ENCODE assay signal across 17 cellular contexts in the genomic region with DNA sequence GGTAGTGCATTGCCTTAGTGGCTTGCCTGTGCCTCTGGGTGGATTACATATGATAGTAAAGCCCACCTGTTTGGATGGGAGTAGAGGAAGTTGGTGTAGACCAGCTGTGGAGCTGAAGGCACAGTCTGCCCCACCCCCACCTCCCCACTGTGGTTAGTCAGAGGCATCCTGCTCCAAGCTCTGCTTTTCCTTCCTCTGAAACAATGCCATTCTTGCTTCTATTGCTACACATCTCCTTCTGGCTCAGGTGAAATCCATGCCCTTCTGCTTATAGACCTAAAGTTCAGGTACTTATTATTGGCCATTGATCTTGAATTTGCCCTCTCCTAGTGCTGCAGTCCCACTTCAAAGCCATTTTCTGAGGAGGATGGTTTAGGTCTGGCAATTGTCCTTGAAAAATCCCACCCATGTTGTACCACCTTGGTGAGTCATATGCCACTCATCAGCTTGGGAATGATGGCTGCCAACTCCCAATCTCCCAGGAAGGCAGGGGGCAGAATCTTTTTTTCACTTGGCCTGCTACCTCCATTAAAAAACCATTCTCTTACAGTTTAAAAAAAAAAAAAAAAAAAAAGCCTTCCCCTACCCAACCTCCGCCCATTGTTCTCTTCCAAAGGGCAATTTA. TPM values are rescaled to one million over a fixed set of nuclear protein-coding genes. Genes with fewer than 3 reads are reported as not detected.
DNase-seq lines count a peak whose midpoint lies in the region; ATAC-seq and TF ChIP-seq lines count a peak whose summit lies in the region.
"Had no signal": no experiment of that assay in that cellular context is flagged by ENCODE, and none has a peak within 500 bp of the region (broad histone marks: within the 10 kb centered on the region; RNA-seq: fewer than 3 reads in every experiment).

No MANE protein-coding gene starts in this region.

- H3K36me3 Mint-ChIP-seq in activated T-cell treated with anti-CD3 and anti-CD28 coated beads, Interleukin-2, amount 50 U/mL, for 24 hours (ENCODE audit: low read depth), result peaks cover 76% of the 10 kb centered on the region
- peaks cover 6 to 56% (median 20%) of the 10 kb centered on the region in 3 donors for H3K36me3 Mint-ChIP-seq in naive thymus-derived CD8-positive, alpha-beta T cell
- H3K36me3 Mint-ChIP-seq in T-cell, result peaks cover 47% of the 10 kb centered on the region

- no peaks in the 10 kb centered on the region for H3K9me3 ChIP-seq in Loucy (ENCODE audit: insufficient read depth, low read depth, low read length)
- H3K9me3 ChIP-seq: A549 had no signal

- ATAC-seq in naive thymus-derived CD8-positive, alpha-beta T cell, result no peak
- no peak for ATAC-seq in GM21825 (IDR thresholded peaks at IDR 0.05; ENCODE audit: unreplicated experiment)
- no peak for ATAC-seq in T-cell (replicated peaks in 1 of 4)
- ATAC-seq: A549 had no signal

- H3K27me3 Mint-ChIP-seq in activated T-cell treated with anti-CD3 and anti-CD28 coated beads, Interleukin-2, amount 50 U/mL, for 24 hours, result no peaks in the 10 kb centered on the region
- no peaks in the 10 kb centered on the region for H3K27me3 Mint-ChIP-seq in naive thymus-derived CD8-positive, alpha-beta T cell
- H3K27me3 Mint-ChIP-seq in T-cell, result no peaks in the 10 kb centered on the region

- peaks cover 13% of the 10 kb centered on the region for H3K4me1 Mint-ChIP-seq in activated T-cell treated with anti-CD3 and anti-CD28 coated beads, Interleukin-2, amount 50 U/mL, for 24 hours (ENCODE audit: low read depth)
- peaks cover 10 to 18% (median 16%) of the 10 kb centered on the region in 4 donors for H3K4me1 Mint-ChIP-seq in naive thymus-derived CD8-positive, alpha-beta T cell
- H3K4me1 Mint-ChIP-seq in T-cell, result peaks cover 12 to 13% (median 12%) of the 10 kb centered on the region in 3 donors
- H3K4me1 Mint-ChIP-seq: mesothelial cell of epicardium had no signal

- no peak overlapping the region for H3K4me3 ChIP-seq in Loucy (ENCODE audit: low read length, poor library complexity, severe bottlenecking)
- H3K4me3 ChIP-seq in astrocyte of the spinal cord (ENCODE audit: low read depth, low read length), result no peak overlapping the region
- H3K4me3 ChIP-seq: A549 had no signal

- H2AFZ ChIP-seq in Loucy (ENCODE audit: low read length), result no peak overlapping the region

- no peak for DNase-seq in activated T-cell treated with anti-CD3 and anti-CD28 coated beads, Interleukin-2, amount 50 U/mL, for 24 hours
- no peak for DNase-seq in activated T-cell treated with anti-CD3 and anti-CD28 coated beads, Interleukin-2, amount 50 U/mL, for 48 hours
- peak; percentile 18 for DNase-seq in astrocyte of the spinal cord (ENCODE audit: low read depth, low spot score)
- no peak for DNase-seq in naive thymus-derived CD8-positive, alpha-beta T cell
- no peak for DNase-seq in NCI-H524 (lab: John Stamatoyannopoulos, UW)
- no peak for DNase-seq in T-cell
- DNase-seq: DMS 273 treated with DMSO at 0.1 percent for 48 hours, NCI-H146, NCI-H510A treated with DMSO at 0.1 percent for 48 hours had no signal

- peak overlapping the region; percentile 32 for H3K4me2 ChIP-seq in Loucy (ENCODE audit: low read depth, low read length, poor library complexity, severe bottlenecking)
- H3K4me2 ChIP-seq: A549 had no signal

- TF ChIP-seq CTCF in Loucy (conservative IDR thresholded peaks at IDR 0.05; ENCODE audit: low read length), result no peak
- TF ChIP-seq CTCF in astrocyte of the spinal cord (IDR thresholded peaks at IDR 0.05; ENCODE audit: low read depth, low read length), result no peak

- H3K79me2 ChIP-seq in Loucy (ENCODE audit: insufficient read depth, low read length), result no peaks in the 10 kb centered on the region

- peaks cover 11% of the 10 kb centered on the region for H3K4me1 ChIP-seq in Loucy (ENCODE audit: insufficient read depth, low read length, poor library complexity, severe bottlenecking)

- H3K4me3 Mint-ChIP-seq in activated T-cell treated with anti-CD3 and anti-CD28 coated beads, Interleukin-2, amount 50 U/mL, for 24 hours, result no peak overlapping the region
- H3K4me3 Mint-ChIP-seq in naive thymus-derived CD8-positive, alpha-beta T cell, result peak overlapping the region in 1 of 10 donors; percentile 17
- H3K4me3 Mint-ChIP-seq in T-cell, result no peak overlapping the region
- H3K4me3 Mint-ChIP-seq: mesothelial cell of epicardium had no signal

- H3K27me3 ChIP-seq in Loucy (ENCODE audit: insufficient read depth, low read length, poor library complexity, severe bottlenecking), result no peaks in the 10 kb centered on the region

- in situ Hi-C loops in astrocyte of the spinal cord (cut with HindIII; ENCODE audit: low sequenced_read_pairs), result no loop called here

- peak overlapping the region; percentile 65 for H3K27ac Mint-ChIP-seq in activated T-cell treated with anti-CD3 and anti-CD28 coated beads, Interleukin-2, amount 50 U/mL, for 24 hours
- H3K27ac Mint-ChIP-seq in naive thymus-derived CD8-positive, alpha-beta T cell, result peak overlapping the region in 7 of 10 donors; percentile 28 to 92 (median 47)
- H3K27ac Mint-ChIP-seq in T-cell, result peak overlapping the region in 1 of 2 donors; percentile 21
- H3K27ac Mint-ChIP-seq: mesothelial cell of epicardium had no signal

- no peaks in the 10 kb centered on the region for H3F3A ChIP-seq in Loucy (ENCODE audit: low read depth)

- no peak overlapping the region for H3K9ac ChIP-seq in Loucy (ENCODE audit: low read depth, low read length, poor library complexity, severe bottlenecking)

- peaks cover 35% of the 10 kb centered on the region; the same call in 1 of the 2 replicates for H3K36me3 ChIP-seq in Loucy (ENCODE audit: insufficient read depth, low read length)

- H3K9me2 ChIP-seq in Loucy (replicated peaks; ENCODE audit: low read depth, low read length), result no peaks in the 10 kb centered on the region

- CTCF ChIA-PET in T-cell (lab: Charles Lee), result interaction anchor here in 1 of 2 donors (0.7 kb wide), 2 partner anchors 61 to 193 kb away, joined by 3 to 4 read pairs; no protein-coding TSS in a partner anchor

- no peaks in the 10 kb centered on the region for H4K20me1 ChIP-seq in Loucy (ENCODE audit: insufficient read depth, low read length, poor library complexity, severe bottlenecking)

- no peaks in the 10 kb centered on the region for H3K9me3 Mint-ChIP-seq in activated T-cell treated with anti-CD3 and anti-CD28 coated beads, Interleukin-2, amount 50 U/mL, for 24 hours
- no peaks in the 10 kb centered on the region for H3K9me3 Mint-ChIP-seq in naive thymus-derived CD8-positive, alpha-beta T cell
- no peaks in the 10 kb centered on the region for H3K9me3 Mint-ChIP-seq in T-cell
- H3K9me3 Mint-ChIP-seq: mesothelial cell of epicardium had no signal

- POLR2A ChIA-PET in naive thymus-derived CD8-positive, alpha-beta T cell (lab: Charles Lee), result interaction anchor here (0.5 to 1.6 kb wide), 3 partner anchors 43 to 165 kb away, joined by 3 to 4 read pairs (median 3); no protein-coding TSS in a partner anchor
- POLR2A ChIA-PET in T-cell (lab: Charles Lee), result interaction anchor here (0.6 kb wide), 4 partner anchors 11 to 604 kb away, joined by 3 to 9 read pairs (median 4); no protein-coding TSS in a partner anchor

RNA-seq across cellular contexts. Expression of a gene that starts 6.7 kb away (rescaled TPM):
- total RNA-seq in naive thymus-derived CD8-positive, alpha-beta T cell, result 10 to 100 TPM; 35.7 to 36.0 TPM
- 10 to 100 TPM; 19.0 to 28.3 (median 24.4) TPM for polyA plus RNA-seq in naive thymus-derived CD8-positive, alpha-beta T cell
- 10 to 100 TPM; 25.3 to 47.7 (median 43.8) TPM for total RNA-seq in T-cell

RNA-seq across cellular contexts. Expression of a gene that starts 27.7 kb away (rescaled TPM):
- total RNA-seq in naive thymus-derived CD8-positive, alpha-beta T cell, result 1 to 10 TPM; 6.5 to 7.0 TPM
- 10 to 100 TPM; 15.4 to 17.3 (median 16.3) TPM for polyA plus RNA-seq in naive thymus-derived CD8-positive, alpha-beta T cell
- 1 to 10 TPM; 6.5 to 9.0 (median 6.8) TPM for total RNA-seq in T-cell

RNA-seq across cellular contexts. Expression of a gene that starts 32.7 kb away (rescaled TPM):
- total RNA-seq in naive thymus-derived CD8-positive, alpha-beta T cell, result 1 to 10 TPM; 1.7 to 2.1 TPM
- polyA plus RNA-seq in naive thymus-derived CD8-positive, alpha-beta T cell, result under 1 TPM; 0.60 to 0.92 (median 0.73) TPM
- 1 to 10 TPM; 1.3 to 3.6 (median 2.3) TPM for total RNA-seq in T-cell

RNA-seq across cellular contexts. Expression of a gene that starts 36.2 kb away (rescaled TPM):
- total RNA-seq in naive thymus-derived CD8-positive, alpha-beta T cell, result under 1 TPM in 1 of 2 experiments, not detected in 1; 0.22 TPM
- polyA plus RNA-seq in naive thymus-derived CD8-positive, alpha-beta T cell, result under 1 TPM in 1 of 3 donors, not detected in 2; 0.08 TPM
- total RNA-seq in T-cell, result under 1 TPM in 1 of 5 donors, not detected in 4; 0.18 TPM
- total RNA-seq: dermis microvascular lymphatic vessel endothelial cell, fibroblast of villous mesenchyme, mesothelial cell of epicardium, osteoblast had no signal
- polyA plus RNA-seq: A549, adipose tissue had no signal

RNA-seq across cellular contexts. Expression of a gene that starts 49.4 kb away (rescaled TPM):
- 10 to 100 TPM; 24.3 to 26.4 TPM for total RNA-seq in naive thymus-derived CD8-positive, alpha-beta T cell
- 1 to 10 TPM; 2.1 to 4.9 (median 4.4) TPM for polyA plus RNA-seq in naive thymus-derived CD8-positive, alpha-beta T cell
- 10 to 100 TPM; 14.0 to 29.6 (median 26.0) TPM for total RNA-seq in T-cell
